In genomic region chr4:113141901-113142346, GRCh38 we compare ENCODE assay signal across 1 cellular context.
TF ChIP-seq lines count a peak whose summit lies in the region.

No MANE protein-coding gene starts in this region.

TF ChIP-seq in GM12878, 131 proteins besides CTCF, POLR2A, EP300 and RAD21 (continued from another document):
- TF ChIP-seq RFX5 (IDR thresholded peaks at IDR 0.05; ENCODE audit: low read depth, low read length) (no peak), NFXL1 (IDR thresholded peaks at IDR 0.05; ENCODE audit: borderline replicate concordance) (no peak), CEBPZ (IDR thresholded peaks at IDR 0.05; ENCODE audit: low read depth, low read length) (no peak), CUX1 (IDR thresholded peaks at IDR 0.05; ENCODE audit: insufficient replicate concordance, low read depth, low read length) (no peak), ZNF24 (IDR thresholded peaks at IDR 0.05) (no peak), RELB (IDR thresholded peaks at IDR 0.05; ENCODE audit: low read depth) (no peak), GABPA (IDR thresholded peaks at IDR 0.05; ENCODE audit: low read depth) (no peak)
